Comparison of ENCODE assay signal across 27 cellular contexts in genomic region chr7:118054529-118054928, GRCh38.
A peak's percentile ranks its signal among the peaks of the same experiment; 100 is the strongest.
DNase-seq lines count a peak whose midpoint lies in the region; ATAC-seq, FAIRE-seq and TF ChIP-seq lines count a peak whose summit lies in the region.
"Had no signal": no experiment of that assay in that cellular context is flagged by ENCODE, and none has a peak within 500 bp of the region (broad histone marks: within the 10 kb centered on the region; RNA-seq: fewer than 3 reads in every experiment).

No MANE protein-coding gene starts in this region.

- H3K9ac ChIP-seq in smooth muscle cell (ENCODE audit: low read depth) (no peak overlapping the region), kidney (ENCODE audit: low read length in 2 of 2) (no peak overlapping the region)
- H3K9ac ChIP-seq: BLaER1 had no signal

- H3K4me3 ChIP-seq in A673 (ENCODE audit: low read depth, low read length, poor library complexity, severe bottlenecking) (no peak overlapping the region), RWPE2 (ENCODE audit: severe bottlenecking) (no peak overlapping the region), smooth muscle cell (no peak overlapping the region), kidney (ENCODE audit: low read length in 2 of 2) (no peak overlapping the region)
- H3K4me3 ChIP-seq: A549, BLaER1 had no signal

- no peak for ATAC-seq in RWPE2 (ENCODE audit: low read depth)
- ATAC-seq: A549 had no signal

- DNase-seq in A673 (ENCODE audit: low spot score) (peak; percentile 33), HT1080 (ENCODE audit: low read depth) (peak; percentile 23), RWPE2 (ENCODE audit: low spot score) (no peak), smooth muscle cell (lab: John Stamatoyannopoulos, UW; ENCODE audit: unreplicated experiment) (no peak), kidney (no peak), NCI-H1417 (lab: John Stamatoyannopoulos, UW) (no peak), kidney tubule cell (ENCODE audit: low spot score) (no peak)
- DNase-seq in activated CD4-positive, alpha-beta T cell treated with anti-CD3 and anti-CD28 coated beads for 1 hour: no peak
- DNase-seq: 8988T; ACHN; BE2C; C1 segment of cervical spinal cord; CD4-positive, alpha-beta memory T cell; CD4-positive, CD25-positive, alpha-beta regulatory T cell; CD8-positive, alpha-beta memory T cell; COR-L47; DMS 273 treated with DMSO at 0.1 percent for 48 hours; DMS153; DMS53; DMS79; DND-41; GF-D8 had no signal

- no TSS peak for BruUV-seq in A673 (replicated peaks; lab: Mats Ljungman, UMichigan)

- H3K27ac ChIP-seq in A673 (ENCODE audit: low read depth, low read length, poor library complexity, severe bottlenecking) (no peak overlapping the region), RWPE2 (ENCODE audit: poor library complexity, severe bottlenecking) (peak overlapping the region; percentile 41), smooth muscle cell (ENCODE audit: low read depth) (peak overlapping the region; percentile 99), kidney (ENCODE audit: low read depth in 2 of 2, low read length in 2 of 2) (no peak overlapping the region)
- H3K27ac ChIP-seq: A549, BLaER1 had no signal

- H3K9me3 ChIP-seq in A673 (ENCODE audit: low read depth, low read length, poor library complexity, severe bottlenecking) (no peaks in the 10 kb centered on the region), RWPE2 (ENCODE audit: severe bottlenecking) (no peaks in the 10 kb centered on the region), smooth muscle cell (replicated peaks; ENCODE audit: low read depth) (no peaks in the 10 kb centered on the region), kidney (ENCODE audit: control insufficient read depth in 1 of 2, low read length in 2 of 2) (no peaks in the 10 kb centered on the region)
- H3K9me3 ChIP-seq: A549, BE2C, BLaER1 had no signal

- peaks cover 8% of the 10 kb centered on the region for H3F3A ChIP-seq in smooth muscle cell (ENCODE audit: low read depth)

- no peak for FAIRE-seq in kidney (lab: Jason Lieb, UNC)
- FAIRE-seq: A549, G401.6, GM12891, GM19239 had no signal

- POLR2A ChIA-PET in A673 (lab: Charles Lee; ENCODE audit: low non-redundant PET): no interaction called here

- H3K79me2 ChIP-seq in smooth muscle cell (ENCODE audit: low read depth): no peaks in the 10 kb centered on the region

- H3K27me3 ChIP-seq in A673 (replicated peaks; ENCODE audit: insufficient read depth, low read depth, low read length, poor library complexity) (no peaks in the 10 kb centered on the region), RWPE2 (ENCODE audit: insufficient read depth, poor library complexity, severe bottlenecking) (no peaks in the 10 kb centered on the region), smooth muscle cell (ENCODE audit: low read depth) (no peaks in the 10 kb centered on the region)
- H3K27me3 ChIP-seq: BE2C, BLaER1 had no signal

- CTCF ChIA-PET in A673 (lab: Charles Lee): no interaction called here

- H2AFZ ChIP-seq in smooth muscle cell (ENCODE audit: low read depth): no peak overlapping the region

- no peak for TF ChIP-seq CTCF in A673 (conservative IDR thresholded peaks at IDR 0.05; ENCODE audit: low read depth, low read length)
- TF ChIP-seq CTCF in RWPE2 (IDR thresholded peaks at IDR 0.05; ENCODE audit: poor library complexity, severe bottlenecking): no peak
- no peak for TF ChIP-seq CTCF in smooth muscle cell (IDR thresholded peaks at IDR 0.05; ENCODE audit: borderline replicate concordance, insufficient read depth, poor library complexity, severe bottlenecking)
- no peak for TF ChIP-seq CTCF in kidney (IDR thresholded peaks at IDR 0.05; ENCODE audit: borderline replicate concordance, extremely low read depth, insufficient read depth)

- no peaks in the 10 kb centered on the region for H3K36me3 ChIP-seq in A673 (ENCODE audit: insufficient read depth, low read length, poor library complexity, severe bottlenecking)
- no peaks in the 10 kb centered on the region for H3K36me3 ChIP-seq in RWPE2 (ENCODE audit: low read depth)
- no peaks in the 10 kb centered on the region for H3K36me3 ChIP-seq in smooth muscle cell (ENCODE audit: low read depth)
- H3K36me3 ChIP-seq in kidney (ENCODE audit: control insufficient read depth in 1 of 2, insufficient read depth in 2 of 2, low read length in 2 of 2): no peaks in the 10 kb centered on the region
- H3K36me3 ChIP-seq: BE2C, BLaER1 had no signal

- WGBS in smooth muscle cell (ENCODE audit: low lambda C conversion rate): 48% methylated on average over 2 of the region's 2 CpGs

- intact Hi-C loops in A673 (cut with micrococcal nuclease; ENCODE audit: unreplicated experiment): loop anchor here (5.0 kb wide), 1 partner anchor 77 kb away; no protein-coding TSS in a partner anchor
- intact Hi-C loops in kidney (cut with DNase I): no loop called here

- H4K20me1 ChIP-seq in smooth muscle cell (ENCODE audit: low read depth): no peaks in the 10 kb centered on the region
- H4K20me1 ChIP-seq: BLaER1 had no signal

- H3K4me1 ChIP-seq in A673 (ENCODE audit: insufficient read depth, low read length, poor library complexity, severe bottlenecking) (peaks cover 27% of the 10 kb centered on the region), RWPE2 (ENCODE audit: insufficient read depth, poor library complexity, severe bottlenecking) (peaks cover 19% of the 10 kb centered on the region), smooth muscle cell (ENCODE audit: low read depth) (peaks cover 31% of the 10 kb centered on the region), kidney (ENCODE audit: control insufficient read depth in 1 of 2, insufficient read depth in 1 of 2, low read depth in 1 of 2, low read length in 2 of 2) (no peaks in the 10 kb centered on the region)
- H3K4me1 ChIP-seq: A549, BE2C, BLaER1 had no signal

- peak overlapping the region; percentile 43 for H3K4me2 ChIP-seq in smooth muscle cell
- H3K4me2 ChIP-seq: A549, BLaER1 had no signal

Comparison
In these comparisons a context has a peak if more than half of its experiments do, and no peak if none do; other contexts are left out.
1. DNase-seq: peak in A673 (single experiment) and HT1080 (single experiment); none in RWPE2 (single experiment), smooth muscle cell (single experiment), activated CD4-positive, alpha-beta T cell treated with anti-CD3 and anti-CD28 coated beads for 1 hour (single experiment), kidney (single experiment), NCI-H1417 (0 of 3) and kidney tubule cell (single experiment).
2. H3K27ac ChIP-seq: peak in RWPE2 (single experiment) and smooth muscle cell (single experiment); none in A673 (single experiment) and kidney (0 of 2).